ENCODE assay signal across 1 cellular context in genomic region chr1:155278689-155279160, GRCh38.
TF ChIP-seq lines count a peak whose summit lies in the region.

No MANE protein-coding gene starts in this region.

TF ChIP-seq in WTC11, 78 proteins besides CTCF, POLR2A, EP300 and RAD21 (continued from another document):
- TF ChIP-seq ZNF317 (CRISPR knock-in tag; IDR thresholded peaks at IDR 0.05; ENCODE audit: borderline replicate concordance, low read depth): no peak
- no peak for TF ChIP-seq ZNF671 (CRISPR knock-in tag; IDR thresholded peaks at IDR 0.05)
- TF ChIP-seq ZNF263 (CRISPR knock-in tag; IDR thresholded peaks at IDR 0.05; ENCODE audit: low read depth): no peak
- no peak for TF ChIP-seq ELF4 (CRISPR knock-in tag; IDR thresholded peaks at IDR 0.05; ENCODE audit: low read depth)
- TF ChIP-seq ZNF396 (CRISPR knock-in tag; IDR thresholded peaks at IDR 0.05; ENCODE audit: borderline replicate concordance): no peak
- TF ChIP-seq RELA (CRISPR knock-in tag; IDR thresholded peaks at IDR 0.05; ENCODE audit: borderline replicate concordance): no peak
- TF ChIP-seq MYBL2 (CRISPR knock-in tag; IDR thresholded peaks at IDR 0.05): no peak
- no peak for TF ChIP-seq ZNF512 (CRISPR knock-in tag; IDR thresholded peaks at IDR 0.05; ENCODE audit: borderline replicate concordance)
